In the genomic region with DNA sequence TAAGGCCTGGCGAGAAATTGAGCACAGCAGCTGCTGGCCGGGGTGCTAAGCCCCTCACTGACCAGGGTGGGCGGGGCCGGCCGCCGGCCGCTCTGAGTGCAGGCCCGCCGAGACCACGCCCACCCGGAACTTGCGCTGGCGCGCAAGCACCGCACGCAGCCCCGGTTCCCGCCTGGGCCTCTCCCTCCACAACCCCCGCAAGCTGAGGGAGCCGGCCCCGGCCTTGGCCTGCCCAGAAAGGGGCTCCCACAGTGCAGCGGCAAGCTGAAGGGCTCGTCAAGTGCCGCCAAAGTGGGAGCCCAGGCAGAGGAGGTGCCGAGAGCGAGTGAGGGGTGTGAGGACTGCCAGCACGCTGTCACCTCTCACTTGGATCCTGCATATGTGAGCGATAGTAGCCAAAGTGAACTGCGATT, we compare ENCODE assay signal across 1 cellular context.
TF ChIP-seq lines count a peak whose summit lies in the region.

No MANE protein-coding gene starts in this region.

TF ChIP-seq in HepG2, 621 proteins besides CTCF, POLR2A, EP300 and RAD21 (continued from another document):
- TF ChIP-seq, protein P1, sequence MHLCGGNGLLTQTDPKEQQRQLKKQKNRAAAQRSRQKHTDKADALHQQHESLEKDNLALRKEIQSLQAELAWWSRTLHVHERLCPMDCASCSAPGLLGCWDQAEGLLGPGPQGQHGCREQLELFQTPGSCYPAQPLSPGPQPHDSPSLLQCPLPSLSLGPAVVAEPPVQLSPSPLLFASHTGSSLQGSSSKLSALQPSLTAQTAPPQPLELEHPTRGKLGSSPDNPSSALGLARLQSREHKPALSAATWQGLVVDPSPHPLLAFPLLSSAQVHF (CRISPR knock-in tag; IDR thresholded peaks at IDR 0.05) = no peak
- TF ChIP-seq PAF1 (CRISPR knock-in tag; IDR thresholded peaks at IDR 0.05) = no peak
- TF ChIP-seq, protein P2, sequence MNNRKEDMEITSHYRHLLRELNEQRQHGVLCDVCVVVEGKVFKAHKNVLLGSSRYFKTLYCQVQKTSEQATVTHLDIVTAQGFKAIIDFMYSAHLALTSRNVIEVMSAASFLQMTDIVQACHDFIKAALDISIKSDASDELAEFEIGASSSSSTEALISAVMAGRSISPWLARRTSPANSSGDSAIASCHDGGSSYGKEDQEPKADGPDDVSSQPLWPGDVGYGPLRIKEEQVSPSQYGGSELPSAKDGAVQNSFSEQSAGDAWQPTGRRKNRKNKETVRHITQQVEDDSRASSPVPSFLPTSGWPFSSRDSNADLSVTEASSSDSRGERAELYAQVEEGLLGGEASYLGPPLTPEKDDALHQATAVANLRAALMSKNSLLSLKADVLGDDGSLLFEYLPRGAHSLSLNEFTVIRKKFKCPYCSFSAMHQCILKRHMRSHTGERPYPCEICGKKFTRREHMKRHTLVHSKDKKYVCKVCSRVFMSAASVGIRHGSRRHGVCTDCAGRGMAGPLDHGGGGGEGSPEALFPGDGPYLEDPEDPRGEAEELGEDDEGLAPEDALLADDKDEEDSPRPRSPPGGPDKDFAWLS (CRISPR knock-in tag; IDR thresholded peaks at IDR 0.05; ENCODE audit: borderline replicate concordance) = no peak
- no peak for TF ChIP-seq ZNF432 (CRISPR knock-in tag; IDR thresholded peaks at IDR 0.05; ENCODE audit: borderline replicate concordance)
- no peak for TF ChIP-seq TGIF2 (CRISPR knock-in tag; IDR thresholded peaks at IDR 0.05)
- TF ChIP-seq, protein P3, sequence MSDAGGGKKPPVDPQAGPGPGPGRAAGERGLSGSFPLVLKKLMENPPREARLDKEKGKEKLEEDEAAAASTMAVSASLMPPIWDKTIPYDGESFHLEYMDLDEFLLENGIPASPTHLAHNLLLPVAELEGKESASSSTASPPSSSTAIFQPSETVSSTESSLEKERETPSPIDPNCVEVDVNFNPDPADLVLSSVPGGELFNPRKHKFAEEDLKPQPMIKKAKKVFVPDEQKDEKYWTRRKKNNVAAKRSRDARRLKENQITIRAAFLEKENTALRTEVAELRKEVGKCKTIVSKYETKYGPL (CRISPR knock-in tag; IDR thresholded peaks at IDR 0.05) = no peak
- TF ChIP-seq CREM (IDR thresholded peaks at IDR 0.05) = no peak
- no peak for TF ChIP-seq CREM (CRISPR knock-in tag; IDR thresholded peaks at IDR 0.05)
TF ChIP-seq in HepG2: peak in this region for 0.
